Comparison of ENCODE assay signal across 26 cellular contexts in genomic region chr7:142503036-142503435, GRCh38.
"Had no signal": no experiment of that assay in that cellular context is flagged by ENCODE, and none has a peak within 500 bp of the region (broad histone marks: within the 10 kb centered on the region; RNA-seq: fewer than 3 reads in every experiment).

No MANE protein-coding gene starts in this region.

- H3K27me3 Mint-ChIP-seq: stimulated activated naive CD8-positive, alpha-beta T cell treated with anti-CD3 and anti-CD28 coated beads, Interleukin-15, amount 100 ng/mL, for 72 hours had no signal

- H3K4me3 ChIP-seq: esophagus squamous epithelium, heart right ventricle, lung, pancreas, prostate gland, right atrium auricular region, smooth muscle cell, testis, tibial artery had no signal

- H3K36me3 ChIP-seq: esophagus squamous epithelium, heart right ventricle, pancreas, prostate gland, right atrium auricular region, tibial artery had no signal

- H3K4me1 Mint-ChIP-seq: immature natural killer cell, memory B cell had no signal

- H3K27me3 ChIP-seq: pancreas, right atrium auricular region, testis had no signal

- H3K27ac ChIP-seq: esophagus squamous epithelium, heart right ventricle, pancreas, prostate gland, right atrium auricular region, testis, tibial artery had no signal

- H3K4me3 Mint-ChIP-seq: effector memory CD8-positive, alpha-beta T cell; immature natural killer cell; memory B cell; natural killer cell; stimulated activated naive CD8-positive, alpha-beta T cell treated with anti-CD3 and anti-CD28 coated beads, Interleukin-15, amount 100 ng/mL, for 72 hours; type B pancreatic cell had no signal

- H3K27ac Mint-ChIP-seq: effector memory CD8-positive, alpha-beta T cell; immature natural killer cell; memory B cell; natural killer cell; stimulated activated naive CD8-positive, alpha-beta T cell treated with anti-CD3 and anti-CD28 coated beads, Interleukin-15, amount 100 ng/mL, for 72 hours; type B pancreatic cell had no signal

- DNase-seq: cortex of kidney; effector memory CD8-positive, alpha-beta T cell; erythroblast; esophagus squamous epithelium; foreskin melanocyte; glutamatergic neuron; heart right ventricle; immature natural killer cell; islet precursor cell; kidney glomerular epithelial cell; natural killer cell; pancreas; stimulated activated CD4-positive, alpha-beta T cell treated with anti-CD3 and anti-CD28 coated beads, Interleukin-12 subunit alpha, Interleukin-12 subunit beta, amount 100 ng/mL, for 4 hours; stimulated activated CD4-positive, alpha-beta T cell treated with anti-CD3 and anti-CD28 coated beads, Interleukin-1b, Interleukin-23, amount 100 ng/mL, for 48 hours; stimulated activated CD4-positive, alpha-beta T cell treated with anti-CD3 and anti-CD28 coated beads, Interleukin-4, amount 100 ng/mL, for 1 hour; stimulated activated CD8-positive, alpha-beta memory T cell treated with anti-CD3 and anti-CD28 coated beads, Interleukin-4, amount 100 ng/mL, for 48 hours; stimulated activated naive CD4-positive, alpha-beta T cell; stimulated activated naive CD8-positive, alpha-beta T cell treated with anti-CD3 and anti-CD28 coated beads, Interleukin-15, amount 100 ng/mL, for 72 hours; testis; tibial artery had no signal

- H3K9me3 Mint-ChIP-seq: effector memory CD8-positive, alpha-beta T cell; immature natural killer cell; memory B cell; natural killer cell; stimulated activated naive CD8-positive, alpha-beta T cell treated with anti-CD3 and anti-CD28 coated beads, Interleukin-15, amount 100 ng/mL, for 72 hours had no signal

- H3K36me3 Mint-ChIP-seq: immature natural killer cell, memory B cell, natural killer cell, type B pancreatic cell had no signal
